ENCODE assay signal across 31 cellular contexts in the genomic region with DNA sequence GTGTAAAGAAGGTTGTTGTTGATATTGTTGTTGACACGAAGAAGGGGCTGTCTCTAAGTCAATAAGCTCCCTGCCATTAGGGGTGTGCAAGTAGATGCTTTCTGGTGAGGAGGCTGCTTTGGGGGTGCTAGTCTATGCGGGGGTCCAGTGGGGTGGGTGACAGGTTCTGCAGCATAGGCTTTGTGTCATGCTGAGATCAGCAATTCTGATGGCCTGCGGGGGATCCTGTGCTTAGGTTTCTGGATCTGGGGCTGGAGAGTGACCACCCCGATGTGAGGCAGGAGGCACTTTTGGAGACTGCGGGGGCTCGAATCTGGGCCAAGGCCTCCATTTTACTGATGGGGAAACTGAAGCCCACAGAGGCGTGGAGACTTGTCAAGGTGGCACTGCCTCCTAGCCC. TPM values are rescaled to one million over a fixed set of nuclear protein-coding genes. Genes with fewer than 3 reads are reported as not detected.
DNase-seq lines count a peak whose midpoint lies in the region; ATAC-seq, FAIRE-seq and TF ChIP-seq lines count a peak whose summit lies in the region.
"Had no signal": no experiment of that assay in that cellular context is flagged by ENCODE, and none has a peak within 500 bp of the region (broad histone marks: within the 10 kb centered on the region; RNA-seq: fewer than 3 reads in every experiment).

No MANE protein-coding gene starts in this region.

- WGBS in H9 (ENCODE audit: extremely low coverage, insufficient read length, low lambda C conversion rate) = no CpG with 5 or more reads among the region's 7 CpGs
- 81% methylated on average over 4 of the region's 7 CpGs for WGBS in esophagus muscularis mucosa
- 78 to 80% methylated on average over 7 of the region's 7 CpGs for WGBS in lung, 2 donors
- WGBS in stomach, 5 donors = 72 to 88% (median 83%) methylated on average over 6 to 7 of the region's 7 CpGs
- WGBS in testis, 2 donors = 87 to 92% methylated on average over 6 to 7 of the region's 7 CpGs
- 57 to 79% (median 61%) methylated on average over 7 of the region's 7 CpGs for WGBS in small intestine, 3 donors

- TF ChIP-seq EP300 in esophagus muscularis mucosa (IDR thresholded peaks at IDR 0.05) (no peak), stomach (IDR thresholded peaks at IDR 0.05) (no peak)

- no peak overlapping the region for H2BK15ac ChIP-seq in H9 (ENCODE audit: low read depth, low read length)

- H2BK120ac ChIP-seq in H9 (ENCODE audit: low read depth, low read length, poor library complexity, severe bottlenecking) = no peak overlapping the region

- H3K27me3 Mint-ChIP-seq in H9 (ENCODE audit: low read depth) (peaks cover 6% of the 10 kb centered on the region), natural killer cell (ENCODE audit: low read depth in 2 of 2) (no peaks in the 10 kb centered on the region)
- H3K27me3 Mint-ChIP-seq: activated naive CD8-positive, alpha-beta T cell treated with anti-CD3 and anti-CD28 coated beads, Interleukin-2, amount 50 U/mL, for 24 hours; stimulated activated naive CD8-positive, alpha-beta T cell treated with anti-CD3 and anti-CD28 coated beads, Interleukin-15, Interleukin-2, amounts not matched to agents 100 ng/mL and 50 ng/mL, for 24 hours had no signal

- H2BK12ac ChIP-seq in H9 (ENCODE audit: insufficient read length, low read depth, low read length) = no peak overlapping the region

- H3K18ac ChIP-seq in H9 (ENCODE audit: insufficient read length, low read depth, low read length) = no peak overlapping the region

- DNase-seq in H9 = no peak
- no peak for DNase-seq in esophagus muscularis mucosa (ENCODE audit: extremely low spot score)
- DNase-seq in lung (ENCODE audit: low spot score) = no peak
- no peak for DNase-seq in stomach
- no peak for DNase-seq in testis
- DNase-seq in natural killer cell = no peak
- no peak for DNase-seq in small intestine
- DNase-seq: activated gamma-delta T cell; activated naive CD8-positive, alpha-beta T cell treated with anti-CD3 and anti-CD28 coated beads, Interleukin-2, amount 50 U/mL, for 24 hours; brain microvascular endothelial cell; DMS53; GDM1; HFFc6; MG63; NCI-H2107; NCI-H524; NK-92 treated with Interleukin-12 subunit alpha and Interleukin-12 subunit beta, amount 100 ng/mL, for 24 hours; ovary had no signal

- intact Hi-C loops in esophagus muscularis mucosa (cut with DNase I) (no loop called here), stomach (cut with DNase I; ENCODE audit: low total_unique reads) (no loop called here), testis (cut with DNase I; ENCODE audit: low total_unique reads) (no loop called here), natural killer cell (cut with micrococcal nuclease) (no loop called here)

- H3K56ac ChIP-seq in H9 (ENCODE audit: insufficient read length, low read depth, low read length) = no peak overlapping the region

- ATAC-seq in lung (ENCODE audit: insufficient read depth, low FRiP score) (no peak), GM21447 (IDR thresholded peaks at IDR 0.05; ENCODE audit: unreplicated experiment) (no peak), natural killer cell (no peak)
- ATAC-seq: activated naive CD8-positive, alpha-beta T cell treated with anti-CD3 and anti-CD28 coated beads, Interleukin-2, amount 50 U/mL, for 24 hours; sciatic nerve had no signal

- H3K9me3 Mint-ChIP-seq in H9 = no peaks in the 10 kb centered on the region
- no peaks in the 10 kb centered on the region for H3K9me3 Mint-ChIP-seq in natural killer cell
- H3K9me3 Mint-ChIP-seq: activated naive CD8-positive, alpha-beta T cell treated with anti-CD3 and anti-CD28 coated beads, Interleukin-2, amount 50 U/mL, for 24 hours; HFFc6; memory B cell; stimulated activated naive CD8-positive, alpha-beta T cell treated with anti-CD3 and anti-CD28 coated beads, Interleukin-15, Interleukin-2, amounts not matched to agents 100 ng/mL and 50 ng/mL, for 24 hours had no signal

- H3K27ac Mint-ChIP-seq in H9 = peak overlapping the region in 2 of 3 experiments; percentile 36 to 44; a peak in 2 of 7 replicates
- no peak overlapping the region for H3K27ac Mint-ChIP-seq in natural killer cell
- H3K27ac Mint-ChIP-seq: activated naive CD8-positive, alpha-beta T cell treated with anti-CD3 and anti-CD28 coated beads, Interleukin-2, amount 50 U/mL, for 24 hours; HFFc6; memory B cell; stimulated activated naive CD8-positive, alpha-beta T cell treated with anti-CD3 and anti-CD28 coated beads, Interleukin-15, Interleukin-2, amounts not matched to agents 100 ng/mL and 50 ng/mL, for 24 hours had no signal

- no peak overlapping the region for H2AFZ ChIP-seq in H9 (ENCODE audit: low read length)

- H3K23ac ChIP-seq in H9 (ENCODE audit: insufficient read length, low read depth, low read length) = no peak overlapping the region

- H2BK20ac ChIP-seq in H9 (ENCODE audit: low read depth, low read length, poor library complexity, severe bottlenecking) = no peak overlapping the region

- no peak overlapping the region for H2AK5ac ChIP-seq in H9 (ENCODE audit: insufficient read length, low read length)

- no peak overlapping the region for H3K9ac ChIP-seq in H9 (ENCODE audit: extremely low read depth, insufficient read length, low read length)

- no peak overlapping the region for H4K5ac ChIP-seq in H9 (ENCODE audit: insufficient read length, low read depth, low read length)

- no peaks in the 10 kb centered on the region for H3K79me2 ChIP-seq in H9 (ENCODE audit: insufficient read depth, low read length)

- H3K4ac ChIP-seq in H9 (ENCODE audit: low read depth, low read length) = no peak overlapping the region

- H3K36me3 ChIP-seq in esophagus muscularis mucosa = peaks cover 0 to 4% (median 1%) of the 10 kb centered on the region in 4 donors
- H3K36me3 ChIP-seq in lung (ENCODE audit: control insufficient read depth in 2 of 2, insufficient read depth in 2 of 2, low read length in 2 of 2) = peaks cover 0 to 3% of the 10 kb centered on the region in 2 donors
- no peaks in the 10 kb centered on the region for H3K36me3 ChIP-seq in stomach
- H3K36me3 ChIP-seq in testis (ENCODE audit: low read depth, missing control alignments) = no peaks in the 10 kb centered on the region
- no peaks in the 10 kb centered on the region for H3K36me3 ChIP-seq in small intestine (ENCODE audit: control insufficient read depth in 2 of 2, insufficient read depth in 2 of 2, low read length in 2 of 2)
- H3K36me3 ChIP-seq: brain microvascular endothelial cell, MG63, ovary, SJSA1 had no signal

- H3K4me3 Mint-ChIP-seq in H9 = peak overlapping the region in 1 of 2 experiments; percentile 57; a peak in 1 of 5 replicates
- no peak overlapping the region for H3K4me3 Mint-ChIP-seq in natural killer cell
- H3K4me3 Mint-ChIP-seq: activated naive CD8-positive, alpha-beta T cell treated with anti-CD3 and anti-CD28 coated beads, Interleukin-2, amount 50 U/mL, for 24 hours; HFFc6; memory B cell; stimulated activated naive CD8-positive, alpha-beta T cell treated with anti-CD3 and anti-CD28 coated beads, Interleukin-15, Interleukin-2, amounts not matched to agents 100 ng/mL and 50 ng/mL, for 24 hours had no signal

- H3K4me1 Mint-ChIP-seq in H9 (peaks cover 11 to 39% of the 10 kb centered on the region in 2 experiments), natural killer cell (no peaks in the 10 kb centered on the region)
- H3K4me1 Mint-ChIP-seq: activated naive CD8-positive, alpha-beta T cell treated with anti-CD3 and anti-CD28 coated beads, Interleukin-2, amount 50 U/mL, for 24 hours; memory B cell had no signal

- no peaks in the 10 kb centered on the region for H4K20me1 ChIP-seq in H9 (ENCODE audit: control insufficient read depth, insufficient read depth, insufficient read length)

- H3K27me3 ChIP-seq in H9 (ENCODE audit: insufficient read depth, low read length) (no peaks in the 10 kb centered on the region), esophagus muscularis mucosa (no peaks in the 10 kb centered on the region), lung (ENCODE audit: control insufficient read depth, insufficient read depth) (no peaks in the 10 kb centered on the region), stomach (no peaks in the 10 kb centered on the region), testis (no peaks in the 10 kb centered on the region), small intestine (ENCODE audit: control insufficient read depth in 2 of 2, insufficient read depth in 2 of 2, low read length in 2 of 2) (no peaks in the 10 kb centered on the region)
- H3K27me3 ChIP-seq: brain microvascular endothelial cell, MG63, ovary, SJSA1 had no signal

- no peak for FAIRE-seq in small intestine (lab: Jason Lieb, UNC)
- FAIRE-seq: colon, kidney, TTC549 had no signal

- no peak overlapping the region for H3T11ph ChIP-seq in H9 (ENCODE audit: low read length)

- H3K4me1 ChIP-seq in H9 (ENCODE audit: insufficient read depth, low read length) (no peaks in the 10 kb centered on the region), esophagus muscularis mucosa (peaks cover 89 to 100% (median 99%) of the 10 kb centered on the region in 4 donors), lung (ENCODE audit: control insufficient read depth in 2 of 2, insufficient read depth in 2 of 2, low read length in 2 of 2) (peaks cover 10 to 30% of the 10 kb centered on the region in 2 donors), stomach (peaks cover 5 to 59% (median 32%) of the 10 kb centered on the region in 4 donors), testis (peaks cover 4% of the 10 kb centered on the region), small intestine (ENCODE audit: control insufficient read depth in 2 of 2, insufficient read depth in 1 of 2, low read depth in 1 of 2, low read length in 1 of 2) (peaks cover 0 to 4% of the 10 kb centered on the region in 2 donors)

- no peaks in the 10 kb centered on the region for H3K36me3 Mint-ChIP-seq in H9 (ENCODE audit: insufficient read depth in 1 of 3, low read depth in 3 of 3)
- no peaks in the 10 kb centered on the region for H3K36me3 Mint-ChIP-seq in natural killer cell
- H3K36me3 Mint-ChIP-seq: memory B cell had no signal

- TF ChIP-seq CTCF in H9 (conservative IDR thresholded peaks at IDR 0.05) = no peak
- TF ChIP-seq CTCF in esophagus muscularis mucosa (IDR thresholded peaks at IDR 0.05) = no peak
- no peak for TF ChIP-seq CTCF in lung (IDR thresholded peaks at IDR 0.05; ENCODE audit: control extremely low read depth, extremely low read depth)
- TF ChIP-seq CTCF in stomach (IDR thresholded peaks at IDR 0.05) = no peak
- TF ChIP-seq CTCF in testis (IDR thresholded peaks at IDR 0.05) = no peak
- TF ChIP-seq CTCF in natural killer cell (IDR thresholded peaks at IDR 0.05) = no peak

- H2BK5ac ChIP-seq in H9 (ENCODE audit: insufficient read length, low read length) = no peak overlapping the region

- no peak overlapping the region for H4K91ac ChIP-seq in H9 (ENCODE audit: insufficient read length, low read depth, low read length)

- no peak overlapping the region for H4K8ac ChIP-seq in H9 (replicated peaks; ENCODE audit: insufficient read length, low read depth, low read length)

- no peak overlapping the region for H3K27ac ChIP-seq in H9 (ENCODE audit: insufficient read length, low read depth, low read length)
- H3K27ac ChIP-seq in esophagus muscularis mucosa (replicated peaks in 1 of 4) = peak overlapping the region; percentile 84 to 90 (median 88)
- peak overlapping the region; percentile 26 to 44 for H3K27ac ChIP-seq in lung (ENCODE audit: low read depth in 1 of 2, low read length in 1 of 2)
- H3K27ac ChIP-seq in stomach = peak overlapping the region in 3 of 5 donors; percentile 13 to 82 (median 79)
- no peak overlapping the region for H3K27ac ChIP-seq in testis
- H3K27ac ChIP-seq in small intestine (ENCODE audit: low read depth in 1 of 2, low read length in 1 of 2) = no peak overlapping the region
- H3K27ac ChIP-seq: brain microvascular endothelial cell, ovary, SJSA1 had no signal

- H3K23me2 ChIP-seq in H9 (ENCODE audit: insufficient read length, low read depth, low read length, poor library complexity, severe bottlenecking) = no peaks in the 10 kb centered on the region

- H3K9me3 ChIP-seq in H9 (ENCODE audit: control insufficient read depth, low read depth, low read length) (no peaks in the 10 kb centered on the region), esophagus muscularis mucosa (no peaks in the 10 kb centered on the region), lung (ENCODE audit: control insufficient read depth in 2 of 2, insufficient read depth in 1 of 2, low read length in 1 of 2) (no peaks in the 10 kb centered on the region), stomach (no peaks in the 10 kb centered on the region), testis (no peaks in the 10 kb centered on the region), small intestine (ENCODE audit: control insufficient read depth, low read depth) (no peaks in the 10 kb centered on the region)
- H3K9me3 ChIP-seq: MG63, ovary, SJSA1 had no signal

- H3K4me2 ChIP-seq in H9 (ENCODE audit: insufficient read depth, insufficient read length, low read length) = no peak overlapping the region

- peak overlapping the region; percentile 56 to 65 (median 61) for H3K4me3 ChIP-seq in esophagus muscularis mucosa
- H3K4me3 ChIP-seq in lung = no peak overlapping the region
- peak overlapping the region in 1 of 4 donors; percentile 46 for H3K4me3 ChIP-seq in stomach
- no peak overlapping the region for H3K4me3 ChIP-seq in testis
- no peak overlapping the region for H3K4me3 ChIP-seq in small intestine (ENCODE audit: low read depth in 1 of 2, low read length in 2 of 2)
- H3K4me3 ChIP-seq: MG63, ovary, SJSA1 had no signal

- H3K79me1 ChIP-seq in H9 (ENCODE audit: insufficient read depth, low read depth, low read length, poor library complexity, severe bottlenecking) = no peaks in the 10 kb centered on the region

- no peak for TF ChIP-seq POLR2A in esophagus muscularis mucosa (IDR thresholded peaks at IDR 0.05; ENCODE audit: low read depth)
- TF ChIP-seq POLR2A in stomach (IDR thresholded peaks at IDR 0.05) = no peak
- TF ChIP-seq POLR2A in testis (IDR thresholded peaks at IDR 0.05) = no peak

- H3K14ac ChIP-seq in H9 (ENCODE audit: insufficient read depth, low read length) = no peak overlapping the region

RNA-seq across cellular contexts. Expression of a gene that starts 5.1 kb away (rescaled TPM):
- total RNA-seq in H9 (2021) (0.15 TPM in 1 of 2 replicates, not detected in the other), esophagus muscularis mucosa (100 to 1,000 TPM; 362 to 578 (median 513) TPM), lung (100 to 1,000 TPM; 328 to 655 TPM), stomach (100 to 1,000 TPM in 1 of 5 donors, 10 to 100 TPM in 4; 38.2 to 158 (median 64.6) TPM), testis (10 to 100 TPM; 15.2 to 28.1 TPM), natural killer cell (1 to 10 TPM in 1 of 3 donors, under 1 TPM in 1, not detected in 1; 0.50 to 1.4 TPM)
- polyA plus RNA-seq in lung (100 to 1,000 TPM; 267 to 527 TPM), stomach (10 to 100 TPM in 1 of 3 donors, 1 to 10 TPM in 2; 3.8 to 83.6 (median 8.7) TPM), testis (ENCODE audit: insufficient read depth, low read depth, low replicate concordance) (55.8 TPM), small intestine (100 to 1,000 TPM in 1 of 3 donors, 10 to 100 TPM in 2; 17.8 to 175 (median 19.9) TPM)

RNA-seq across cellular contexts. Expression of a gene that starts 47.0 kb away (rescaled TPM):
- total RNA-seq in H9 (2021) (5.9 and 7.4 TPM in 2 replicates), esophagus muscularis mucosa (not detected), lung (under 1 TPM in 1 of 2 donors, not detected in 1; 0.77 TPM), stomach (not detected), testis (1 to 10 TPM; 1.4 to 3.6 TPM), natural killer cell (not detected)
- polyA plus RNA-seq in lung (under 1 TPM; 0.38 to 0.77 TPM), stomach (under 1 TPM in 1 of 3 donors, not detected in 2; 0.33 TPM), testis (ENCODE audit: insufficient read depth, low read depth, low replicate concordance) (2.1 TPM), small intestine (under 1 TPM in 1 of 3 donors, not detected in 2; 0.07 TPM)
- total RNA-seq: fibroblast of lung; glomerular endothelial cell; HFFc6; kidney; myocyte; ovary; SJSA1; T-helper 1 cell treated with Interleukin-12 subunit alpha and Interleukin-12 subunit beta and Interleukin-4 antibody, amounts not matched to agents 30 ng/mL and 1 ng/mL, for 36 hours had no signal
- polyA plus RNA-seq: BJ, fibroblast of lung, ovary had no signal

Comparison
In these comparisons a context has a peak if more than half of its experiments do, and no peak if none do; other contexts are left out.
1. H3K27ac ChIP-seq: peak in esophagus muscularis mucosa (4 of 4), lung (2 of 2) and stomach (3 of 5); none in H9 (single experiment), testis (0 of 2) and small intestine (0 of 2).
2. H3K27ac Mint-ChIP-seq: peak in H9 (2 of 3); none in natural killer cell (0 of 2).
3. H3K4me3 ChIP-seq: peak in esophagus muscularis mucosa (4 of 4); none in lung (single experiment), testis (0 of 2) and small intestine (0 of 2).
4. RNA of a gene that starts 5.1 kb away (total RNA-seq): 328 to 655 TPM in lung, 362 to 578 TPM in esophagus muscularis mucosa, 38.2 to 158 TPM in stomach and 15.2 to 28.1 TPM in testis; 0.50 to 1.4 TPM in natural killer cell and 0.15 TPM in H9; every median in the first group is over 4 times any median in the second.